Comparison of ENCODE assay signal across 8 cellular contexts in genomic region chr2:165015052-165015642, GRCh38. TPM values are rescaled to one million over a fixed set of nuclear protein-coding genes. Genes with fewer than 3 reads are reported as not detected.
DNase-seq lines count a peak whose midpoint lies in the region; ATAC-seq and TF ChIP-seq lines count a peak whose summit lies in the region.

No MANE protein-coding gene starts in this region.

- CTCF ChIA-PET in Calu3 (lab: Charles Lee) = interaction anchor here (0.6 to 1.6 kb wide), 4 partner anchors 189 to 224 kb away, joined by 3 to 7 read pairs (median 4); partner anchors contain the start of genes SCN2A and SCN3A

- TF ChIP-seq CTCF in Calu3 (IDR thresholded peaks at IDR 0.05; ENCODE audit: unreplicated experiment) = peak; percentile 88
- TF ChIP-seq CTCF in fibroblast of pulmonary artery (IDR thresholded peaks at IDR 0.05; ENCODE audit: low read length, missing control alignments) = peak; percentile 99
- TF ChIP-seq CTCF in uterus (IDR thresholded peaks at IDR 0.05) = peak; percentile 36 to 62 (median 46)

- H3K9me3 ChIP-seq in uterus = no peaks in the 10 kb centered on the region

- no peaks in the 10 kb centered on the region for H3K27me3 ChIP-seq in uterus

- no peak overlapping the region for H3K27ac Mint-ChIP-seq in Calu3 (ENCODE audit: unreplicated experiment)

- no peaks in the 10 kb centered on the region for H3K36me3 Mint-ChIP-seq in Calu3 (ENCODE audit: insufficient read depth, unreplicated experiment)

- no peak overlapping the region for H3K27ac ChIP-seq in uterus

- DNase-seq in Calu3 = peak; percentile 80
- peak; percentile 75 for DNase-seq in HK-2 (ENCODE audit: unreplicated experiment)
- DNase-seq in NOMO-1 treated with DMSO at 0.1 percent for 48 hours (lab: John Stamatoyannopoulos, UW; ENCODE audit: unreplicated experiment) = peak; percentile 31
- peak; percentile 30 for DNase-seq in activated T-cell treated with anti-CD3 and anti-CD28 coated beads for 4 hours
- DNase-seq in fibroblast of pulmonary artery (ENCODE audit: low read depth) = peak; percentile 73
- DNase-seq in non-pigmented ciliary epithelial cell (ENCODE audit: low read depth) = peak; percentile 32
- DNase-seq in uterus = peak in 1 of 2 donors; percentile 31

- BruUV-seq in Calu3 (replicated peaks; lab: Mats Ljungman, UMichigan) = no TSS peak

- intact Hi-C loops in Calu3 (cut with micrococcal nuclease; ENCODE audit: unreplicated experiment) = loop anchor here (1.0 to 10.0 kb wide), 5 partner anchors 127 to 860 kb away; partner anchors contain the start of gene SCN3A
- intact Hi-C loops in uterus (cut with DNase I; ENCODE audit: low total_unique reads) = no loop called here

- no peaks in the 10 kb centered on the region for H3K36me3 ChIP-seq in uterus

- ATAC-seq in GM19467 (IDR thresholded peaks at IDR 0.05; ENCODE audit: unreplicated experiment) = peak; percentile 79

- H3K4me3 Mint-ChIP-seq in Calu3 (ENCODE audit: low read depth, unreplicated experiment) = no peak overlapping the region

- no peaks in the 10 kb centered on the region for H3K4me1 ChIP-seq in uterus

- H3K4me1 Mint-ChIP-seq in Calu3 (ENCODE audit: low read depth, unreplicated experiment) = peaks cover 9% of the 10 kb centered on the region

- H3K27me3 Mint-ChIP-seq in Calu3 (ENCODE audit: unreplicated experiment) = no peaks in the 10 kb centered on the region

- H3K4me3 ChIP-seq in fibroblast of pulmonary artery (replicated peaks; ENCODE audit: low read depth, low read length) (no peak overlapping the region), uterus (no peak overlapping the region)

- no peaks in the 10 kb centered on the region for H3K9me3 Mint-ChIP-seq in Calu3 (ENCODE audit: low read depth, unreplicated experiment)

- TF ChIP-seq POLR2A in uterus (IDR thresholded peaks at IDR 0.05) = no peak

RNA-seq across cellular contexts. Expression of gene SLC38A11, which starts 59.8 kb away (rescaled TPM):
- total RNA-seq in Calu3 (2022) (0.57 and 1.6 TPM in 2 replicates), uterus (1 to 10 TPM in 2 of 4 donors, under 1 TPM in 2; under 0.01 to 3.2 (median 1.3) TPM)

Comparison
In these comparisons a context has a peak if more than half of its experiments do, and no peak if none do; other contexts are left out.
1. CTCF ChIP-seq: peak in every context shown above with its lines; median percentile 99 in fibroblast of pulmonary artery; 88 in Calu3; 46 in uterus.